In the genomic region with DNA sequence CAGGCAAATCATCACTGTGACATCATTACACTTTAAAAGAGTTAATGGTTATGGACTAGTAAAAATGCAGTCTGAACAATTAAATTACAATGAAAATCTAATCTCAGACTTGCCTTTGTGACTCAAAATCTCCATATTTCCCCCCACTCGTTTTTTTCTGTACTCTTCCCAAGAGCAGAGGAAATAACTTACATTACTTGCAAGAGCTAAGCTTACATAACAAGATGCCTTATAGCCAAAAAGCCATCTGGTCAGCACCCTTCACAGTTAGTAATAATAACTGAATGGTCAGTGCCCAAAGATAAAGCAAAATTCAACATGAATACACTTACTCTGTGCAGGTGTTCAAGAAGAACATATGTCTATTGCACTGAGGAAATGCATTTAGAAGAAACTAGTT, we compare ENCODE assay signal across 26 cellular contexts.
"Had no signal": no experiment of that assay in that cellular context is flagged by ENCODE, and none has a peak within 500 bp of the region (broad histone marks: within the 10 kb centered on the region; RNA-seq: fewer than 3 reads in every experiment).

No MANE protein-coding gene starts in this region.

- H3K9me3 ChIP-seq: adrenal gland, ascending aorta, colonic mucosa, gastrocnemius medialis, heart left ventricle had no signal

- H3K4me1 ChIP-seq: adrenal gland, ascending aorta, colonic mucosa, foreskin keratinocyte, gastrocnemius medialis, heart left ventricle had no signal

- DNase-seq: activated CD4-positive, alpha-beta memory T cell treated with anti-CD3 and anti-CD28 coated beads for 36 hours; activated CD4-positive, alpha-beta T cell treated with anti-CD3 and anti-CD28 coated beads for 36 hours; activated CD4-positive, alpha-beta T cell treated with anti-CD3 and anti-CD28 coated beads, Interleukin-2, amount 10 ng/mL, durations not matched to agents 24 days and 14 days; activated CD4-positive, CD25-positive, alpha-beta regulatory T cell; activated CD4-positive, CD25-positive, alpha-beta regulatory T cell treated with anti-CD3 and anti-CD28 coated beads, Interleukin-2, amount 50 U/mL, for 72 hours; activated CD8-positive, alpha-beta memory T cell treated with anti-CD3 and anti-CD28 coated beads, Interleukin-2, amount 10 ng/mL, durations not matched to agents 7 days and 5 days; activated CD8-positive, alpha-beta memory T cell treated with anti-CD3 and anti-CD28 coated beads, Interleukin-2, amount 50 U/mL, for 4 hours; activated CD8-positive, alpha-beta T cell treated with anti-CD3 and anti-CD28 coated beads, Interleukin-2, amount 10 ng/mL, durations not matched to agents 7 days and 5 days; activated effector memory CD4-positive, alpha-beta T cell treated with anti-CD3 and anti-CD28 coated beads, Interleukin-2, amount 50 U/mL, for 16 hours; activated naive CD4-positive, alpha-beta T cell treated with anti-CD3 and anti-CD28 coated beads for 36 hours; activated naive CD8-positive, alpha-beta T cell treated with anti-CD3 and anti-CD28 coated beads for 36 hours; activated naive CD8-positive, alpha-beta T cell treated with anti-CD3 and anti-CD28 coated beads, Interleukin-2, amount 50 U/mL, for 24 hours; activated T-cell treated with anti-CD3 and anti-CD28 coated beads, Interleukin-2, amount 50 U/mL, for 1 hour; activated T-cell treated with anti-CD3 and anti-CD28 coated beads, Interleukin-2, amount 50 U/mL, for 48 hours; adrenal gland; caudate nucleus; colonic mucosa; effector memory CD4-positive, alpha-beta T cell; endodermal cell; foreskin keratinocyte; gastrocnemius medialis; glutamatergic neuron; heart left ventricle; T-helper 2 cell had no signal

- H3K27me3 ChIP-seq: adrenal gland, ascending aorta, colonic mucosa, foreskin keratinocyte, gastrocnemius medialis, heart left ventricle had no signal

- ATAC-seq: activated CD4-positive, alpha-beta T cell treated with anti-CD3 and anti-CD28 coated beads for 36 hours; activated CD8-positive, alpha-beta memory T cell treated with anti-CD3 and anti-CD28 coated beads, Interleukin-2, amount 10 ng/mL, durations not matched to agents 7 days and 5 days; activated CD8-positive, alpha-beta T cell treated with anti-CD3 and anti-CD28 coated beads, Interleukin-2, amount 10 ng/mL, durations not matched to agents 7 days and 5 days; activated naive CD8-positive, alpha-beta T cell treated with anti-CD3 and anti-CD28 coated beads, Interleukin-2, amount 50 U/mL, for 24 hours; esophagus mucosa; foreskin keratinocyte; gastrocnemius medialis; heart left ventricle had no signal

- H3K4me3 ChIP-seq: adrenal gland, ascending aorta, colonic mucosa, gastrocnemius medialis, heart left ventricle had no signal

- H3K27ac ChIP-seq: adrenal gland, ascending aorta, colonic mucosa, foreskin keratinocyte, gastrocnemius medialis, heart left ventricle had no signal

- H3K36me3 ChIP-seq: adrenal gland, ascending aorta, colonic mucosa, gastrocnemius medialis, heart left ventricle had no signal
